ENCODE assay signal across 10 cellular contexts in the genomic region with DNA sequence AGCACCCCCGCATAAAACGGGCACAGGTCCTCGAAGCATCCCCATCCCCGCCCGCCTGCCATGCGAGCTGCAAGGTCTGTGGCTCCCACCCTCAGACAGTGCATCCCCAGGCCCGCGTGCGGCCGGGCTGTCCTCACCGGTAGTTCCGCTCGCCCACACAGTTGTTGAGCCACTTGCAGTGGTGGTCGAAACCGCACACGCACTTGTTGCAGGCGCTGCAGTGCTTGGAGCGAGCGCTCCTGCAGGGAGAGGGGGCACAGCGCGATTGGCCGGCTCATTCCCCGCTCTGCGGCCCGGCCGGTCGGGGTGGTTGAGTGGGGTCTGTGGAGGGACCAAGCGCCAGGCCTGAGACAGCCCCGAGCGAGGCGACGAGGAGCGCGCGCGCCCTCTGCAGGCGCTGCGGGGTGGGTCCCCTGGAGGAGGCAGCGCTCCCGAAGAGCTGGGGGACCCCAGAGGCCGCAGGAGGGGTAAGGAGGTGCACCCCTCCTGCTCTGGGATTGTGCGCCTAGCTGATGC. TPM values are rescaled to one million over a fixed set of nuclear protein-coding genes. Genes with fewer than 3 reads are reported as not detected.
DNase-seq lines count a peak whose midpoint lies in the region; ATAC-seq and TF ChIP-seq lines count a peak whose summit lies in the region.
"Had no signal": no experiment of that assay in that cellular context is flagged by ENCODE, and none has a peak within 500 bp of the region (broad histone marks: within the 10 kb centered on the region; RNA-seq: fewer than 3 reads in every experiment).

No MANE protein-coding gene starts in this region.

- no peaks in the 10 kb centered on the region for H3K9me2 ChIP-seq in SK-N-SH

- H3K9me3 Mint-ChIP-seq in osteocyte (ENCODE audit: unreplicated experiment), result no peaks in the 10 kb centered on the region
- H3K9me3 Mint-ChIP-seq: T-helper 1 cell treated with Interleukin-12 subunit alpha and Interleukin-12 subunit beta and Interleukin-4 antibody, amounts not matched to agents 30 μg/mL and 1 μg/mL, for 36 hours had no signal

- H3K27me3 Mint-ChIP-seq in osteocyte (ENCODE audit: unreplicated experiment), result no peaks in the 10 kb centered on the region

- peaks cover 5% of the 10 kb centered on the region for H3F3A ChIP-seq in SK-N-SH (replicated peaks; ENCODE audit: insufficient read depth)

- no peaks in the 10 kb centered on the region for H4K20me1 ChIP-seq in SK-N-SH (ENCODE audit: insufficient read depth)

- no peaks in the 10 kb centered on the region for H3K27me3 ChIP-seq in SK-N-SH (ENCODE audit: insufficient read depth)

- TF ChIP-seq RAD21 in SK-N-SH (IDR thresholded peaks at IDR 0.05; ENCODE audit: low read length), result 0 out of 2 replicates have a peak, but pooled peaks have one; percentile 17

- H3K4me3 ChIP-seq in SK-N-SH (ENCODE audit: low read depth in 2 of 2, low read length in 1 of 2), result no peak overlapping the region; a peak in 1 of 4 replicates
- no peak overlapping the region for H3K4me3 ChIP-seq in fibroblast of villous mesenchyme (ENCODE audit: low read depth, low read length)

- H3K79me2 ChIP-seq in SK-N-SH (ENCODE audit: insufficient read depth), result no peaks in the 10 kb centered on the region

- TF ChIP-seq CTCF in SK-N-SH (IDR thresholded peaks at IDR 0.05) (0 out of 2 replicates have a peak, but pooled peaks have one; percentile 16), fibroblast of villous mesenchyme (IDR thresholded peaks at IDR 0.05; ENCODE audit: insufficient read depth, low read depth, low read length) (peak; percentile 73), osteocyte (IDR thresholded peaks at IDR 0.05) (peak; percentile 62)

- POLR2A ChIA-PET in SK-N-SH (lab: Yijun Ruan, JAX), result no interaction called here

- H3K9ac ChIP-seq in SK-N-SH, result no peak overlapping the region

- no peaks in the 10 kb centered on the region for H3K36me3 ChIP-seq in SK-N-SH (replicated peaks in 1 of 2; ENCODE audit: control insufficient read depth in 1 of 2, insufficient read depth in 2 of 2, low read length in 1 of 2)

- peak overlapping the region in 1 of 2 experiments; percentile 76; a peak in 2 of 4 replicates for H3K27ac ChIP-seq in SK-N-SH (ENCODE audit: low read depth in 2 of 2, low read length in 1 of 2)
- H3K27ac ChIP-seq: C4-2B had no signal

- CTCF ChIA-PET in SK-N-SH (lab: Yijun Ruan, JAX), result interaction anchor here (0.8 to 1.8 kb wide), 7 partner anchors 8 to 73 kb away, joined by 3 to 6 read pairs (median 4); a partner anchor contains a TSS

- no peak overlapping the region for H2AFZ ChIP-seq in SK-N-SH (ENCODE audit: low read depth)

- H3K27ac Mint-ChIP-seq in osteocyte (ENCODE audit: unreplicated experiment), result no peak overlapping the region
- H3K27ac Mint-ChIP-seq: T-helper 1 cell treated with Interleukin-12 subunit alpha and Interleukin-12 subunit beta and Interleukin-4 antibody, amounts not matched to agents 30 μg/mL and 1 μg/mL, for 36 hours had no signal

- WGBS in SK-N-SH (ENCODE audit: low lambda C conversion rate), result 96% methylated on average over 15 of the region's 42 CpGs

- no peak for TF ChIP-seq EP300 in SK-N-SH (IDR thresholded peaks at IDR 0.05; ENCODE audit: borderline replicate concordance in 1 of 2, low read depth in 1 of 2, low read length in 1 of 2)

- no peak overlapping the region for H3K4me3 Mint-ChIP-seq in osteocyte (ENCODE audit: unreplicated experiment)
- H3K4me3 Mint-ChIP-seq: T-helper 1 cell treated with Interleukin-12 subunit alpha and Interleukin-12 subunit beta and Interleukin-4 antibody, amounts not matched to agents 30 μg/mL and 1 μg/mL, for 36 hours had no signal

- no peaks in the 10 kb centered on the region for H3K9me3 ChIP-seq in SK-N-SH

- DNase-seq in SK-N-SH (peak; percentile 60), activated T-cell treated with anti-CD3 and anti-CD28 coated beads for 1 hour (ENCODE audit: low read depth) (peak; percentile 17), fibroblast of villous mesenchyme (ENCODE audit: low read depth) (peak; percentile 26), osteocyte (ENCODE audit: extremely low spot score, unreplicated experiment) (no peak), NCI-H1436 treated with DMSO at 0.1 percent for 48 hours (lab: John Stamatoyannopoulos, UW) (no peak), NCI-H1417 treated with DMSO at 0.1 percent for 48 hours (lab: John Stamatoyannopoulos, UW) (no peak)

- H3K36me3 Mint-ChIP-seq in osteocyte (ENCODE audit: unreplicated experiment), result peaks cover 4% of the 10 kb centered on the region

- peaks cover 16% of the 10 kb centered on the region for H3K4me1 Mint-ChIP-seq in osteocyte (ENCODE audit: unreplicated experiment)

- ATAC-seq in SK-N-SH treated with all-trans-retinoic acid at 6 μM for 48 hours, result no peak
- no peak for ATAC-seq in GM21515 (IDR thresholded peaks at IDR 0.05; ENCODE audit: unreplicated experiment)

- H3K4me1 ChIP-seq in SK-N-SH (ENCODE audit: control insufficient read depth in 1 of 2, insufficient read depth in 2 of 2, low read depth in 1 of 2, low read length in 1 of 2), result peaks cover 0 to 39% of the 10 kb centered on the region in 2 experiments; a peak in 2 of 4 replicates

- no peak overlapping the region for H3K4me2 ChIP-seq in SK-N-SH

TF ChIP-seq in SK-N-SH, 30 proteins besides CTCF, POLR2A, EP300 and RAD21:
- TF ChIP-seq EZH2phosphoT487 (IDR thresholded peaks at IDR 0.05; ENCODE audit: borderline replicate concordance, low read depth) (no peak), TCF12 (IDR thresholded peaks at IDR 0.05) (no peak)

TF ChIP-seq in SK-N-SH treated with all-trans-retinoic acid at 6 μM for 48 hours, 23 proteins besides CTCF, POLR2A, EP300 and RAD21 (continues in another document):
- TF ChIP-seq ZFP3 (CRISPR knock-in tag; IDR thresholded peaks at IDR 0.05) (no peak), ESRRG (CRISPR knock-in tag; IDR thresholded peaks at IDR 0.05) (no peak), CSDC2 (CRISPR knock-in tag; IDR thresholded peaks at IDR 0.05) (no peak), BACH2 (CRISPR knock-in tag; IDR thresholded peaks at IDR 0.05; ENCODE audit: borderline replicate concordance) (no peak), ARNTL (CRISPR knock-in tag; IDR thresholded peaks at IDR 0.05; ENCODE audit: borderline replicate concordance, low read depth) (no peak), TCF4 (CRISPR knock-in tag; IDR thresholded peaks at IDR 0.05; ENCODE audit: borderline replicate concordance) (no peak), RARB (CRISPR knock-in tag; IDR thresholded peaks at IDR 0.05) (no peak), TOX (CRISPR knock-in tag; IDR thresholded peaks at IDR 0.05; ENCODE audit: borderline replicate concordance) (no peak)
- TF ChIP-seq, protein P1, sequence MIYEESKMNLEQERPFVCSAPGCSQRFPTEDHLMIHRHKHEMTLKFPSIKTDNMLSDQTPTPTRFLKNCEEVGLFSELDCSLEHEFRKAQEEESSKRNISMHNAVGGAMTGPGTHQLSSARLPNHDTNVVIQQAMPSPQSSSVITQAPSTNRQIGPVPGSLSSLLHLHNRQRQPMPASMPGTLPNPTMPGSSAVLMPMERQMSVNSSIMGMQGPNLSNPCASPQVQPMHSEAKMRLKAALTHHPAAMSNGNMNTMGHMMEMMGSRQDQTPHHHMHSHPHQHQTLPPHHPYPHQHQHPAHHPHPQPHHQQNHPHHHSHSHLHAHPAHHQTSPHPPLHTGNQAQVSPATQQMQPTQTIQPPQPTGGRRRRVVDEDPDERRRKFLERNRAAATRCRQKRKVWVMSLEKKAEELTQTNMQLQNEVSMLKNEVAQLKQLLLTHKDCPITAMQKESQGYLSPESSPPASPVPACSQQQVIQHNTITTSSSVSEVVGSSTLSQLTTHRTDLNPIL (CRISPR knock-in tag; IDR thresholded peaks at IDR 0.05; ENCODE audit: low read depth), result no peak
- TF ChIP-seq, protein P2, sequence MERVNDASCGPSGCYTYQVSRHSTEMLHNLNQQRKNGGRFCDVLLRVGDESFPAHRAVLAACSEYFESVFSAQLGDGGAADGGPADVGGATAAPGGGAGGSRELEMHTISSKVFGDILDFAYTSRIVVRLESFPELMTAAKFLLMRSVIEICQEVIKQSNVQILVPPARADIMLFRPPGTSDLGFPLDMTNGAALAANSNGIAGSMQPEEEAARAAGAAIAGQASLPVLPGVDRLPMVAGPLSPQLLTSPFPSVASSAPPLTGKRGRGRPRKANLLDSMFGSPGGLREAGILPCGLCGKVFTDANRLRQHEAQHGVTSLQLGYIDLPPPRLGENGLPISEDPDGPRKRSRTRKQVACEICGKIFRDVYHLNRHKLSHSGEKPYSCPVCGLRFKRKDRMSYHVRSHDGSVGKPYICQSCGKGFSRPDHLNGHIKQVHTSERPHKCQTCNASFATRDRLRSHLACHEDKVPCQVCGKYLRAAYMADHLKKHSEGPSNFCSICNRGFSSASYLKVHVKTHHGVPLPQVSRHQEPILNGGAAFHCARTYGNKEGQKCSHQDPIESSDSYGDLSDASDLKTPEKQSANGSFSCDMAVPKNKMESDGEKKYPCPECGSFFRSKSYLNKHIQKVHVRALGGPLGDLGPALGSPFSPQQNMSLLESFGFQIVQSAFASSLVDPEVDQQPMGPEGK (CRISPR knock-in tag; IDR thresholded peaks at IDR 0.05; ENCODE audit: borderline replicate concordance), result no peak
- TF ChIP-seq, protein P3, sequence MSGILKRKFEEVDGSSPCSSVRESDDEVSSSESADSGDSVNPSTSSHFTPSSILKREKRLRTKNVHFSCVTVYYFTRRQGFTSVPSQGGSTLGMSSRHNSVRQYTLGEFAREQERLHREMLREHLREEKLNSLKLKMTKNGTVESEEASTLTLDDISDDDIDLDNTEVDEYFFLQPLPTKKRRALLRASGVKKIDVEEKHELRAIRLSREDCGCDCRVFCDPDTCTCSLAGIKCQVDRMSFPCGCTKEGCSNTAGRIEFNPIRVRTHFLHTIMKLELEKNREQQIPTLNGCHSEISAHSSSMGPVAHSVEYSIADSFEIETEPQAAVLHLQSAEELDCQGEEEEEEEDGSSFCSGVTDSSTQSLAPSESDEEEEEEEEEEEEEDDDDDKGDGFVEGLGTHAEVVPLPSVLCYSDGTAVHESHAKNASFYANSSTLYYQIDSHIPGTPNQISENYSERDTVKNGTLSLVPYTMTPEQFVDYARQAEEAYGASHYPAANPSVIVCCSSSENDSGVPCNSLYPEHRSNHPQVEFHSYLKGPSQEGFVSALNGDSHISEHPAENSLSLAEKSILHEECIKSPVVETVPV (CRISPR knock-in tag; IDR thresholded peaks at IDR 0.05), result no peak

RNA-seq across cellular contexts. Expression of a gene that starts 6.0 kb away (rescaled TPM):
- 33.5 and 36.2 TPM in 2 replicates for polyA plus RNA-seq in SK-N-SH (2012; rRNA removed)
- 22.8 and 30.9 TPM in 2 replicates for polyA plus RNA-seq in SK-N-SH (2012; cell fraction: cytosol; rRNA removed)
- 21.8 and 23.5 TPM in 2 replicates for polyA plus RNA-seq in SK-N-SH (2012; cell fraction: nucleus; rRNA removed)
- 0.86 and 0.97 TPM in 2 replicates for total RNA-seq in fibroblast of villous mesenchyme
- 1.4 and 1.5 TPM in 2 replicates for total RNA-seq in osteocyte

RNA-seq across cellular contexts. Expression of a gene that starts 17.0 kb away (rescaled TPM):
- polyA plus RNA-seq in SK-N-SH (2012; rRNA removed), result 14.2 and 15.8 TPM in 2 replicates
- 6.2 and 10.5 TPM in 2 replicates for polyA plus RNA-seq in SK-N-SH (2012; cell fraction: cytosol; rRNA removed)
- 39.7 and 44.1 TPM in 2 replicates for polyA plus RNA-seq in SK-N-SH (2012; cell fraction: nucleus; rRNA removed)
- total RNA-seq in fibroblast of villous mesenchyme, result 5.2 and 8.1 TPM in 2 replicates
- total RNA-seq in osteocyte, result 13.5 and 15.4 TPM in 2 replicates

RNA-seq across cellular contexts. Expression of a gene that starts 31.6 kb away (rescaled TPM):
- polyA plus RNA-seq in SK-N-SH (2012; rRNA removed), result 0.19 and 0.23 TPM in 2 replicates
- polyA plus RNA-seq in SK-N-SH (2012; cell fraction: cytosol; rRNA removed), result 0.08 and 0.10 TPM in 2 replicates
- polyA plus RNA-seq in SK-N-SH (2012; cell fraction: nucleus; rRNA removed), result 0.58 and 0.75 TPM in 2 replicates
- not detected in 2 replicates for total RNA-seq in fibroblast of villous mesenchyme
- 0.40 and 0.68 TPM in 2 replicates for total RNA-seq in osteocyte

Comparison
In these comparisons a context has a peak if more than half of its experiments do, and no peak if none do; other contexts are left out.
1. DNase-seq: peak in SK-N-SH (single experiment), activated T-cell treated with anti-CD3 and anti-CD28 coated beads for 1 hour (single experiment) and fibroblast of villous mesenchyme (single experiment); none in osteocyte (single experiment), NCI-H1436 treated with DMSO at 0.1 percent for 48 hours (single experiment) and NCI-H1417 treated with DMSO at 0.1 percent for 48 hours (single experiment).
2. CTCF ChIP-seq: peak in every context shown above with its lines; median percentile 73 in fibroblast of villous mesenchyme; 62 in osteocyte; 16 in SK-N-SH.